ENCODE assay signal across 18 cellular contexts in genomic region chr4:113311047-113311446, GRCh38.
A peak's percentile ranks its signal among the peaks of the same experiment; 100 is the strongest.
DNase-seq lines count a peak whose midpoint lies in the region; ATAC-seq, FAIRE-seq and TF ChIP-seq lines count a peak whose summit lies in the region.
"Had no signal": no experiment of that assay in that cellular context is flagged by ENCODE, and none has a peak within 500 bp of the region (broad histone marks: within the 10 kb centered on the region; RNA-seq: fewer than 3 reads in every experiment).

No MANE protein-coding gene starts in this region.

- H3K4me1 ChIP-seq in breast epithelium, result no peaks in the 10 kb centered on the region
- no peaks in the 10 kb centered on the region for H3K4me1 ChIP-seq in K562 (replicated peaks in 1 of 2; ENCODE audit: control insufficient read depth in 2 of 2, insufficient read depth in 2 of 2, low read length in 2 of 2)
- H3K4me1 ChIP-seq: SJSA1 had no signal

- FAIRE-seq in K562 (lab: Jason Lieb, UNC), result no peak
- FAIRE-seq: GM12878 had no signal

- TF ChIP-seq POLR2A in breast epithelium (IDR thresholded peaks at IDR 0.05) (no peak), K562 (conservative IDR thresholded peaks at IDR 0.05) (no peak)

- DNase-seq in MCF 10A (ENCODE audit: unreplicated experiment), result peak; percentile 90
- DNase-seq in breast epithelium (ENCODE audit: low spot score in 2 of 2), result no peak
- DNase-seq in K562 (ENCODE audit: extremely low read depth in 1 of 4, low spot score in 3 of 4), result no peak
- peak; percentile 21 for DNase-seq in fibroblast of mammary gland (ENCODE audit: low read depth)
- peak; percentile 57 for DNase-seq in renal cortical epithelial cell (ENCODE audit: low read depth)
- DNase-seq in DMS153 (lab: John Stamatoyannopoulos, UW), result no peak
- no peak for DNase-seq in NCI-H1105 (lab: John Stamatoyannopoulos, UW)
- no peak for DNase-seq in Ammon's horn (ENCODE audit: low spot score)
- DNase-seq: 8988T, GDM1, GM23248, HCEC 1CT, MG63, NCI-H1092, NCI-H1694, NCI-H524 treated with DMSO at 0.1 percent for 48 hours had no signal

- in situ Hi-C loops in K562 (cut with MboI), result no loop called here

- H4K20me1 ChIP-seq in K562 (replicated peaks; ENCODE audit: control insufficient read depth, insufficient read depth, low read length), result no peaks in the 10 kb centered on the region

- H3K9me1 ChIP-seq in K562 (ENCODE audit: control insufficient read depth, insufficient read depth, low read length), result no peaks in the 10 kb centered on the region

- H3K4me3 ChIP-seq in breast epithelium (no peak overlapping the region), K562 (no peak overlapping the region), fibroblast of mammary gland (ENCODE audit: control insufficient read depth, low read depth, low read length) (no peak overlapping the region)
- H3K4me3 ChIP-seq: GM12878, GM23248, MG63, SJSA1 had no signal

- TF ChIP-seq CTCF in MCF 10A (IDR thresholded peaks at IDR 0.05; ENCODE audit: unreplicated experiment), result no peak
- TF ChIP-seq CTCF in breast epithelium (IDR thresholded peaks at IDR 0.05), result no peak
- no peak for TF ChIP-seq CTCF in K562 (IDR thresholded peaks at IDR 0.05 in 2 of 3, conservative IDR thresholded peaks at IDR 0.05 in 1 of 3; ENCODE audit: insufficient read depth in 2 of 3, low read depth in 1 of 3, low read length in 3 of 3)
- no peak for TF ChIP-seq CTCF in fibroblast of mammary gland (conservative IDR thresholded peaks at IDR 0.05; ENCODE audit: control insufficient read depth, insufficient read depth, low read depth, low read length)

- no peaks in the 10 kb centered on the region for H3K27me3 Mint-ChIP-seq in MCF 10A (ENCODE audit: insufficient read depth, unreplicated experiment)

- peaks cover 6% of the 10 kb centered on the region for H3K36me3 Mint-ChIP-seq in MCF 10A (ENCODE audit: insufficient read depth, unreplicated experiment)

- H3K9me3 ChIP-seq in breast epithelium, result no peaks in the 10 kb centered on the region
- H3K9me3 ChIP-seq in K562 (replicated peaks; ENCODE audit: control insufficient read depth, insufficient read depth, low read depth, low read length), result no peaks in the 10 kb centered on the region
- H3K9me3 ChIP-seq: MG63, SJSA1 had no signal

- ATAC-seq in K562, result no peak
- ATAC-seq: GM12878 had no signal

- H3K27ac ChIP-seq in breast epithelium (no peak overlapping the region), K562 (ENCODE audit: extremely low read depth, low read depth, low read length) (no peak overlapping the region)
- H3K27ac ChIP-seq: GM23248, SJSA1 had no signal

- H3K4me3 Mint-ChIP-seq in MCF 10A (ENCODE audit: unreplicated experiment), result no peak overlapping the region

- no peak overlapping the region for H2AFZ ChIP-seq in K562 (ENCODE audit: low read depth, low read length)
- H2AFZ ChIP-seq: GM23248 had no signal

- CTCF ChIA-PET in MCF 10A (lab: Yijun Ruan, JAX) (no interaction called here), K562 (lab: Yijun Ruan, JAX; ENCODE audit: low intra/inter-chr PET ratio) (no interaction called here)

- H3K36me3 ChIP-seq in breast epithelium (no peaks in the 10 kb centered on the region), K562 (ENCODE audit: control insufficient read depth, insufficient read depth, low read length) (no peaks in the 10 kb centered on the region)
- H3K36me3 ChIP-seq: MG63, SJSA1 had no signal

- POLR2A ChIA-PET in MCF 10A (lab: Yijun Ruan, JAX), result no interaction called here
- POLR2A ChIA-PET in K562 (lab: Yijun Ruan, JAX), result no interaction called here

- H3K27me3 ChIP-seq in breast epithelium (no peaks in the 10 kb centered on the region), K562 (ENCODE audit: control insufficient read depth in 2 of 2, insufficient read depth in 2 of 2, low read length in 2 of 2) (no peaks in the 10 kb centered on the region)
- H3K27me3 ChIP-seq: MG63, SJSA1 had no signal

- no peak overlapping the region for H3K27ac Mint-ChIP-seq in MCF 10A (ENCODE audit: low read depth, unreplicated experiment)

- 0% methylated on average over 2 of the region's 2 CpGs for WGBS in K562 (ENCODE audit: insufficient coverage, low coverage, missing lambda C conversion rate)

- no peak for TF ChIP-seq EP300 in K562 (IDR thresholded peaks at IDR 0.05; ENCODE audit: low read length)

- BruUV-seq in MCF 10A (replicated peaks; lab: Mats Ljungman, UMichigan), result no TSS peak
- no TSS peak for BruUV-seq in K562 (replicated peaks; lab: Mats Ljungman, UMichigan)

- no peaks in the 10 kb centered on the region for H3K79me2 ChIP-seq in K562 (ENCODE audit: control insufficient read depth, insufficient read depth, low read length)

- H3K9me3 Mint-ChIP-seq in MCF 10A (ENCODE audit: unreplicated experiment), result no peaks in the 10 kb centered on the region

- TF ChIP-seq RAD21 in K562 (CRISPR knock-in tag; conservative IDR thresholded peaks at IDR 0.05 in 1 of 2, IDR thresholded peaks at IDR 0.05 in 1 of 2), result no peak

- H3K4me2 ChIP-seq in K562 (ENCODE audit: insufficient read depth, low read length), result no peak overlapping the region

- H3K4me1 Mint-ChIP-seq in MCF 10A (ENCODE audit: insufficient read depth, unreplicated experiment), result no peaks in the 10 kb centered on the region

- no peak overlapping the region for H3K9ac ChIP-seq in K562 (ENCODE audit: insufficient read depth in 1 of 2, low read depth in 2 of 2, low read length in 2 of 2)
- H3K9ac ChIP-seq: GM23248 had no signal

- intact Hi-C loops in MCF 10A (cut with micrococcal nuclease) (no loop called here), breast epithelium (cut with DNase I; ENCODE audit: low total_unique reads) (no loop called here), K562 (cut with micrococcal nuclease) (no loop called here)

TF ChIP-seq in K562, 482 proteins besides CTCF, POLR2A, EP300 and RAD21:
- TF ChIP-seq CEBPB (tag; IDR thresholded peaks at IDR 0.05) (0 out of 2 replicates have a peak, but pooled peaks have one; percentile 11), PCBP2 (IDR thresholded peaks at IDR 0.05; ENCODE audit: low read depth, low read length, poor library complexity, severe bottlenecking) (no peak), HOXB6 (CRISPR knock-in tag; IDR thresholded peaks at IDR 0.05; ENCODE audit: borderline replicate concordance) (no peak), SNIP1 (IDR thresholded peaks at IDR 0.05; ENCODE audit: low read depth) (no peak), HNRNPLL (IDR thresholded peaks at IDR 0.05; ENCODE audit: low read depth, low read length, poor library complexity, severe bottlenecking) (no peak)
TF ChIP-seq in K562: peak in this region for 1.

Comparison
In these comparisons a context has a peak if more than half of its experiments do, and no peak if none do; other contexts are left out.
1. DNase-seq: peak in MCF 10A (single experiment), fibroblast of mammary gland (single experiment) and renal cortical epithelial cell (single experiment); none in breast epithelium (0 of 2), K562 (0 of 4), DMS153 (single experiment), NCI-H1105 (single experiment) and Ammon's horn (single experiment).